In genomic region chr1:205263580-205264190, GRCh38 we compare ENCODE assay signal across 20 cellular contexts. TPM values are rescaled to one million over a fixed set of nuclear protein-coding genes. Genes with fewer than 3 reads are reported as not detected.
DNase-seq lines count a peak whose midpoint lies in the region; ATAC-seq and TF ChIP-seq lines count a peak whose summit lies in the region.
"Had no signal": no experiment of that assay in that cellular context is flagged by ENCODE, and none has a peak within 500 bp of the region (broad histone marks: within the 10 kb centered on the region; RNA-seq: fewer than 3 reads in every experiment).

No MANE protein-coding gene starts in this region.

- no peak overlapping the region for H3K9ac ChIP-seq in PC-3 (ENCODE audit: low read length)

- H3K9me3 ChIP-seq in right atrium auricular region (no peaks in the 10 kb centered on the region), Panc1 (ENCODE audit: control insufficient read depth, insufficient read depth, low read depth, low read length) (no peaks in the 10 kb centered on the region), PC-3 (ENCODE audit: low read length) (no peaks in the 10 kb centered on the region)
- H3K9me3 ChIP-seq: heart left ventricle, neutrophil had no signal

- H3K4me3 ChIP-seq in right atrium auricular region (no peak overlapping the region), Panc1 (ENCODE audit: low read depth in 2 of 2, low read length in 2 of 2) (no peak overlapping the region), choroid plexus epithelial cell (ENCODE audit: low read depth, low read length) (no peak overlapping the region), PC-3 (ENCODE audit: low read length) (no peak overlapping the region)
- H3K4me3 ChIP-seq: heart left ventricle had no signal

- no peaks in the 10 kb centered on the region for H3K79me2 ChIP-seq in PC-3 (ENCODE audit: low read length)

- no peaks in the 10 kb centered on the region for H4K20me1 ChIP-seq in PC-3 (ENCODE audit: low read length)

- in situ Hi-C loops in Panc1 (cut with HindIII; ENCODE audit: low pct_unique_long_range_greater_than_20kb, low sequenced_read_pairs): no loop called here

- no peaks in the 10 kb centered on the region for H3K27me3 ChIP-seq in right atrium auricular region
- H3K27me3 ChIP-seq in Panc1 (ENCODE audit: control insufficient read depth, insufficient read depth, low read length): no peaks in the 10 kb centered on the region
- no peaks in the 10 kb centered on the region for H3K27me3 ChIP-seq in PC-3 (ENCODE audit: low read length)
- H3K27me3 ChIP-seq: heart left ventricle had no signal

- H3F3A ChIP-seq in PC-3 (ENCODE audit: low read length, unreplicated experiment): no peaks in the 10 kb centered on the region

- POLR2A ChIA-PET in Panc1 (lab: Charles Lee) (no interaction called here), PC-3 (lab: Charles Lee; ENCODE audit: unreplicated experiment) (no interaction called here)

- H3K4me2 ChIP-seq in PC-3 (ENCODE audit: low read length): no peak overlapping the region

- no peaks in the 10 kb centered on the region for H3K9me2 ChIP-seq in PC-3 (replicated peaks; ENCODE audit: low read length)

- no TSS peak for BruUV-seq in Panc1 (replicated peaks; lab: Mats Ljungman, UMichigan)
- BruUV-seq in PC-3 (replicated peaks; lab: Mats Ljungman, UMichigan): no TSS peak

- TF ChIP-seq CTCF in right atrium auricular region (IDR thresholded peaks at IDR 0.05): no peak
- no peak for TF ChIP-seq CTCF in Panc1 (IDR thresholded peaks at IDR 0.05)
- no peak for TF ChIP-seq CTCF in choroid plexus epithelial cell (conservative IDR thresholded peaks at IDR 0.05; ENCODE audit: low read depth, low read length)
- TF ChIP-seq CTCF in PC-3 (conservative IDR thresholded peaks at IDR 0.05; ENCODE audit: low read depth, low read length): no peak

- no peaks in the 10 kb centered on the region for H3K36me3 ChIP-seq in right atrium auricular region
- H3K36me3 ChIP-seq in Panc1 (ENCODE audit: control insufficient read depth, insufficient read depth, low read length): no peaks in the 10 kb centered on the region
- no peaks in the 10 kb centered on the region for H3K36me3 ChIP-seq in PC-3 (ENCODE audit: low read depth, low read length)
- H3K36me3 ChIP-seq: heart left ventricle, neutrophil had no signal

- ATAC-seq in Right ventricle myocardium superior (ENCODE audit: poor library complexity) (no peak), Panc1 (0 out of 2 replicates have a peak, but pooled peaks have one; percentile 18), HG03097 (IDR thresholded peaks at IDR 0.05; ENCODE audit: low FRiP score, unreplicated experiment) (no peak), PC-3 (no peak), GM18520 (IDR thresholded peaks at IDR 0.05; ENCODE audit: unreplicated experiment) (no peak)
- ATAC-seq: heart left ventricle, left ventricle myocardium superior had no signal

- intact Hi-C loops in Right ventricle myocardium superior (cut with DNase I) (no loop called here), Panc1 (cut with micrococcal nuclease; ENCODE audit: unreplicated experiment) (no loop called here), PC-3 (cut with micrococcal nuclease) (no loop called here)

- H3K4me1 ChIP-seq in right atrium auricular region (peaks cover 0 to 40% of the 10 kb centered on the region in 2 donors), Panc1 (ENCODE audit: control insufficient read depth, insufficient read depth, low read length) (peaks cover 4% of the 10 kb centered on the region), PC-3 (ENCODE audit: insufficient read depth, low read length) (peaks cover 14% of the 10 kb centered on the region)

- no peak overlapping the region for H2AFZ ChIP-seq in PC-3 (ENCODE audit: low read length)

- H3K27ac ChIP-seq in right atrium auricular region (no peak overlapping the region), Panc1 (ENCODE audit: low read length) (no peak overlapping the region), PC-3 (ENCODE audit: low read length) (no peak overlapping the region)
- H3K27ac ChIP-seq: heart left ventricle, neutrophil had no signal

- CTCF ChIA-PET in Panc1 (lab: Charles Lee): no interaction called here
- CTCF ChIA-PET in PC-3 (lab: Charles Lee): no interaction called here

- DNase-seq in Right ventricle myocardium superior (peak; percentile 18), right atrium auricular region (ENCODE audit: low spot score) (no peak), Panc1 (ENCODE audit: low read depth, low spot score) (no peak), choroid plexus epithelial cell (ENCODE audit: low read depth) (peak; percentile 46), amniotic stem cell (lab: John Stamatoyannopoulos, UW) (no peak), PC-3 (no peak)
- DNase-seq: activated CD4-positive, alpha-beta T cell treated with anti-CD3 and anti-CD28 coated beads, Interleukin-2, amount 10 ng/mL, durations not matched to agents 7 days and 5 days; activated CD8-positive, alpha-beta memory T cell treated with anti-CD3 and anti-CD28 coated beads, Interleukin-2, amount 50 U/mL, for 4 hours; activated gamma-delta T cell; amygdala; CD4-positive, alpha-beta T cell; cerebellar nuclear complex; effector CD8-positive, alpha-beta T cell; heart left ventricle; left ventricle myocardium superior; NCI-H1436 treated with DMSO at 0.1 percent for 48 hours; stimulated activated CD8-positive, alpha-beta memory T cell treated with anti-CD3 and anti-CD28 coated beads, Interleukin-4, amount 100 ng/mL, for 48 hours had no signal

RNA-seq across cellular contexts. Expression of gene TMCC2, which starts 35.9 kb away (rescaled TPM):
- total RNA-seq in Right ventricle myocardium superior (1.3 TPM), right atrium auricular region (10 to 100 TPM in 1 of 2 donors, 1 to 10 TPM in 1; 8.5 to 11.9 TPM), Panc1 (2021; ENCODE audit: unreplicated experiment) (3.1 TPM), PC-3 (2014; rRNA removed) (8.7 and 11.3 TPM in 2 replicates)
- 4.6 TPM for polyA plus RNA-seq in Panc1 (2012; ENCODE audit: insufficient read length)

RNA-seq across cellular contexts. Expression of gene DSTYK, which starts 52.2 kb away (rescaled TPM):
- 5.3 TPM for total RNA-seq in Right ventricle myocardium superior
- total RNA-seq in right atrium auricular region: 1 to 10 TPM; 6.7 to 8.9 TPM
- total RNA-seq in Panc1 (2021; ENCODE audit: unreplicated experiment): 11.3 TPM
- 6.3 TPM for polyA plus RNA-seq in Panc1 (2012; ENCODE audit: insufficient read length)
- 8.4 and 9.3 TPM in 2 replicates for total RNA-seq in PC-3 (2014; rRNA removed)

RNA-seq across cellular contexts. Expression of gene NUAK2, which starts 57.9 kb away (rescaled TPM):
- total RNA-seq in Right ventricle myocardium superior: 1.2 TPM
- total RNA-seq in right atrium auricular region: 1 to 10 TPM in 1 of 2 donors, under 1 TPM in 1; 0.67 to 1.7 TPM
- 17.4 TPM for total RNA-seq in Panc1 (2021; ENCODE audit: unreplicated experiment)
- polyA plus RNA-seq in Panc1 (2012; ENCODE audit: insufficient read length): 8.8 TPM
- total RNA-seq in PC-3 (2014; rRNA removed): 3.8 and 4.8 TPM in 2 replicates

Comparison
In these comparisons a context has a peak if more than half of its experiments do, and no peak if none do; other contexts are left out.
1. DNase-seq: peak in Right ventricle myocardium superior (single experiment) and choroid plexus epithelial cell (single experiment); none in right atrium auricular region (single experiment), Panc1 (single experiment), amniotic stem cell (single experiment) and PC-3 (single experiment).